Comparison of ENCODE assay signal across 10 cellular contexts in genomic region chr5:172887735-172888134, GRCh38. TPM values are rescaled to one million over a fixed set of nuclear protein-coding genes. Genes with fewer than 3 reads are reported as not detected.
DNase-seq lines count a peak whose midpoint lies in the region; ATAC-seq and TF ChIP-seq lines count a peak whose summit lies in the region.
"Had no signal": no experiment of that assay in that cellular context is flagged by ENCODE, and none has a peak within 500 bp of the region (broad histone marks: within the 10 kb centered on the region; RNA-seq: fewer than 3 reads in every experiment).

No MANE protein-coding gene starts in this region.

- H3K27ac ChIP-seq in liver (ENCODE audit: low read depth in 1 of 2, low read length in 2 of 2) = peak overlapping the region; percentile 82 to 94

- peaks cover 7 to 56% (median 32%) of the 10 kb centered on the region in 4 donors for H3K4me1 ChIP-seq in liver (ENCODE audit: control insufficient read depth in 4 of 4, insufficient read depth in 4 of 4, low read length in 3 of 4)

- peak overlapping the region; percentile 51 to 89 for H3K9ac ChIP-seq in liver (ENCODE audit: low read depth in 1 of 2, low read length in 2 of 2)

- intact Hi-C loops in sciatic nerve (cut with DNase I) = no loop called here

- TF ChIP-seq CTCF in liver (IDR thresholded peaks at IDR 0.05; ENCODE audit: low read depth, low read length, missing input control) = no peak

- no peaks in the 10 kb centered on the region for H3K27me3 ChIP-seq in liver (ENCODE audit: control insufficient read depth in 4 of 4, insufficient read depth in 4 of 4, low read length in 3 of 4)

- DNase-seq in CD1c-positive myeloid dendritic cell (ENCODE audit: extremely low spot score) = peak; percentile 78
- peak; percentile 57 for DNase-seq in cerebellar cortex (ENCODE audit: low spot score)
- no peak for DNase-seq in sciatic nerve (ENCODE audit: low spot score)
- no peak for DNase-seq in activated CD4-positive, alpha-beta T cell treated with anti-CD3 and anti-CD28 coated beads, Interleukin-2, amount 50 U/mL, for 1 hour
- DNase-seq in activated gamma-delta T cell treated with Interleukin-2 at 50 U/mL for 16 hours = no peak
- no peak for DNase-seq in SHP77 treated with DMSO at 0.1 percent for 48 hours (lab: John Stamatoyannopoulos, UW)
- DNase-seq: activated naive CD4-positive, alpha-beta T cell treated with anti-CD3 and anti-CD28 coated beads, Interleukin-2, amount 50 U/mL, for 16 hours; T-helper 9 cell had no signal

- TF ChIP-seq RAD21 in liver (IDR thresholded peaks at IDR 0.05) = no peak

- H3K4me3 ChIP-seq in liver (ENCODE audit: low read depth in 1 of 3, low read length in 3 of 3) = no peak overlapping the region

- H3K9me3 ChIP-seq in liver (ENCODE audit: control insufficient read depth in 4 of 4, low read length in 3 of 4) = no peaks in the 10 kb centered on the region

- WGBS in liver = 77% methylated on average over 9 of the region's 9 CpGs

- ATAC-seq in sciatic nerve (peak; percentile 24), GM21737 (IDR thresholded peaks at IDR 0.05; ENCODE audit: unreplicated experiment) (no peak)

- H3K36me3 ChIP-seq in liver (ENCODE audit: control insufficient read depth in 4 of 4, insufficient read depth in 3 of 4, low read depth in 1 of 4, low read length in 3 of 4) = peaks cover 0 to 4% (median 2%) of the 10 kb centered on the region in 4 donors

TF ChIP-seq in liver, 16 proteins besides CTCF, POLR2A, EP300 and RAD21:
- TF ChIP-seq GABPA (IDR thresholded peaks at IDR 0.05 in 1 of 2, conservative IDR thresholded peaks at IDR 0.05 in 1 of 2) = peak in 1 of 2 donors; percentile 49
- no peak for TF ChIP-seq YY1 (IDR thresholded peaks at IDR 0.05)
- TF ChIP-seq REST (IDR thresholded peaks at IDR 0.05) = no peak

RNA-seq across cellular contexts. Expression of gene ERGIC1, which starts 53.7 kb away (rescaled TPM):
- 100 to 1,000 TPM in 1 of 2 donors, 10 to 100 TPM in 1; 45.4 to 149 TPM for total RNA-seq in liver
- 100 to 1,000 TPM in 1 of 2 donors, 10 to 100 TPM in 1; 53.1 to 155 TPM for polyA plus RNA-seq in liver
- 87.3 TPM for total RNA-seq in sciatic nerve

Comparison
In these comparisons a context has a peak if more than half of its experiments do, and no peak if none do; other contexts are left out.
1. DNase-seq: peak in CD1c-positive myeloid dendritic cell (single experiment) and cerebellar cortex (single experiment); none in sciatic nerve (single experiment), activated CD4-positive, alpha-beta T cell treated with anti-CD3 and anti-CD28 coated beads, Interleukin-2, amount 50 U/mL, for 1 hour (single experiment), activated gamma-delta T cell treated with Interleukin-2 at 50 U/mL for 16 hours (single experiment) and SHP77 treated with DMSO at 0.1 percent for 48 hours (single experiment).